In genomic region chr2:196166876-196167275, GRCh38 we compare ENCODE assay signal across 8 cellular contexts. TPM values are rescaled to one million over a fixed set of nuclear protein-coding genes. Genes with fewer than 3 reads are reported as not detected.
DNase-seq lines count a peak whose midpoint lies in the region; ATAC-seq and TF ChIP-seq lines count a peak whose summit lies in the region.

No MANE protein-coding gene starts in this region.

- POLR2A ChIA-PET in IMR-90 (lab: Charles Lee; ENCODE audit: unreplicated experiment): no interaction called here

- in situ Hi-C loops in Caki2 (cut with HindIII; ENCODE audit: low pct_unique_long_range_greater_than_20kb, low sequenced_read_pairs): no loop called here
- in situ Hi-C loops in IMR-90 (cut with MboI; ENCODE audit: low sequenced_read_pairs): loop anchor here (25.0 kb wide), 1 partner anchor 95 kb away; no protein-coding TSS in a partner anchor

- peak overlapping the region; percentile 12; the same call in 2 of the 3 replicates for H2BK15ac ChIP-seq in IMR-90 (ENCODE audit: low read depth, low read length)

- peak overlapping the region in 1 of 2 experiments; percentile 50; a peak in 2 of 4 replicates for H4K8ac ChIP-seq in IMR-90 (ENCODE audit: low read depth in 2 of 2, low read length in 2 of 2)

- H3K4me2 ChIP-seq in IMR-90 (ENCODE audit: low read depth, low read length): peak overlapping the region; percentile 92

- no peaks in the 10 kb centered on the region for H3K9me3 ChIP-seq in IMR-90 (ENCODE audit: control insufficient read depth, insufficient read depth, low read length)

- peak overlapping the region; percentile 64; the same call in 1 of the 2 replicates for H3K9ac ChIP-seq in IMR-90 (ENCODE audit: low read depth, low read length)

- BruUV-seq in IMR-90 (replicated peaks; lab: Mats Ljungman, UMichigan): no TSS peak

- no peak for TF ChIP-seq RAD21 in IMR-90 (IDR thresholded peaks at IDR 0.05; ENCODE audit: low read length)

- H3K9me3 Mint-ChIP-seq in activated naive CD4-positive, alpha-beta T cell treated with anti-CD3 and anti-CD28 coated beads, Interleukin-2, amount 50 U/mL, for 72 hours: no peaks in the 10 kb centered on the region
- no peaks in the 10 kb centered on the region for H3K9me3 Mint-ChIP-seq in mesothelial cell of epicardium

- no peak overlapping the region for H2AFZ ChIP-seq in IMR-90 (replicated peaks; ENCODE audit: low read length, poor library complexity)

- H3K4me3 Mint-ChIP-seq in mesothelial cell of epicardium: peak overlapping the region; percentile 7

- peaks cover 59 to 83% of the 10 kb centered on the region in 2 donors for H3K36me3 Mint-ChIP-seq in activated naive CD4-positive, alpha-beta T cell treated with anti-CD3 and anti-CD28 coated beads, Interleukin-2, amount 50 U/mL, for 72 hours
- H3K36me3 Mint-ChIP-seq in mesothelial cell of epicardium: peaks cover 9% of the 10 kb centered on the region

- 20% methylated on average over 1 of the region's 1 CpG; no CpG with 5 or more reads in 1 of the 2 experiments for WGBS in IMR-90 (ENCODE audit: extremely low coverage in 2 of 2, insufficient read length in 1 of 2), 2 experiments

- peak overlapping the region; percentile 31; the same call in 1 of the 2 replicates for H4K91ac ChIP-seq in IMR-90 (ENCODE audit: insufficient read depth, low read depth, low read length)

- H2AK9ac ChIP-seq in IMR-90 (replicated peaks; ENCODE audit: low read depth, low read length, poor library complexity): no peak overlapping the region

- H3K27me3 Mint-ChIP-seq in mesothelial cell of epicardium (ENCODE audit: low read depth): no peaks in the 10 kb centered on the region

- peak overlapping the region; percentile 88 for H3K18ac ChIP-seq in IMR-90 (ENCODE audit: low read depth, low read length)

- H3K56ac ChIP-seq in IMR-90 (ENCODE audit: extremely low read depth, insufficient read depth, low read length): peak overlapping the region; percentile 14; the same call in 1 of the 2 replicates

- H2BK120ac ChIP-seq in IMR-90 (ENCODE audit: low read depth, low read length): peak overlapping the region; percentile 60; the same call in 1 of the 2 replicates

- DNase-seq in Caki2 (ENCODE audit: low read depth) (peak; percentile 45), IMR-90 (peak; percentile 87), mesothelial cell of epicardium (ENCODE audit: low spot score in 2 of 2, unreplicated experiment in 2 of 2) (no peak), HuH-7 (ENCODE audit: low spot score) (no peak), islet precursor cell (no peak)
- DNase-seq in activated naive CD4-positive, alpha-beta T cell treated with anti-CD3 and anti-CD28 coated beads, Interleukin-2, amount 50 U/mL, for 72 hours (ENCODE audit: low spot score in 2 of 2): no peak

- peak overlapping the region; percentile 11; the same call in 1 of the 2 replicates for H2BK20ac ChIP-seq in IMR-90 (ENCODE audit: low read depth, low read length)

- TF ChIP-seq CTCF in IMR-90 (conservative IDR thresholded peaks at IDR 0.05; ENCODE audit: low read depth, low read length) (no peak), mesothelial cell of epicardium (IDR thresholded peaks at IDR 0.05; ENCODE audit: unreplicated experiment) (no peak)

- TF ChIP-seq POLR2A in IMR-90 (IDR thresholded peaks at IDR 0.05; ENCODE audit: low read depth, low read length): no peak

- H3K4me1 ChIP-seq in IMR-90 (ENCODE audit: control insufficient read depth, insufficient read depth, low read length): peaks cover 7% of the 10 kb centered on the region

- dilution Hi-C loops in IMR-90 (cut with HindIII; ENCODE audit: low sequenced_read_pairs, unreplicated experiment): no loop called here

- H2AK5ac ChIP-seq in IMR-90 (ENCODE audit: low read depth, low read length): no peak overlapping the region

- H3K4me1 Mint-ChIP-seq in mesothelial cell of epicardium: peaks cover 52% of the 10 kb centered on the region

- H3K23ac ChIP-seq in IMR-90 (ENCODE audit: low read depth, low read length): peak overlapping the region; percentile 21; the same call in 1 of the 2 replicates

- H3K14ac ChIP-seq in IMR-90 (replicated peaks; ENCODE audit: low read depth, low read length): no peak overlapping the region; the same call in 1 of the 2 replicates

- CTCF ChIA-PET in IMR-90 (lab: Yijun Ruan, JAX): interaction anchor here (0.6 to 1.5 kb wide), 2 partner anchors 90 to 170 kb away, joined by 3 read pairs; no protein-coding TSS in a partner anchor

- peak overlapping the region; percentile 82 for H3K27ac ChIP-seq in IMR-90 (ENCODE audit: insufficient read depth, low read length)

- peak overlapping the region; percentile 57 to 98 for H3K27ac Mint-ChIP-seq in activated naive CD4-positive, alpha-beta T cell treated with anti-CD3 and anti-CD28 coated beads, Interleukin-2, amount 50 U/mL, for 72 hours
- peak overlapping the region; percentile 78 for H3K27ac Mint-ChIP-seq in mesothelial cell of epicardium

- peak overlapping the region; percentile 78 for H4K5ac ChIP-seq in IMR-90 (ENCODE audit: low read depth, low read length)

- H4K20me1 ChIP-seq in IMR-90 (ENCODE audit: insufficient read depth, low read length): peaks cover 24% of the 10 kb centered on the region

- peak overlapping the region; percentile 90 for H2BK5ac ChIP-seq in IMR-90 (ENCODE audit: low read depth, low read length, poor library complexity, severe bottlenecking)

- peaks cover 5 to 24% of the 10 kb centered on the region in 2 experiments; a peak in 3 of 4 replicates for H3K79me1 ChIP-seq in IMR-90 (ENCODE audit: low read depth in 1 of 2, low read length in 2 of 2)

- H3K27me3 ChIP-seq in IMR-90 (ENCODE audit: control insufficient read depth, insufficient read depth, low read length): no peaks in the 10 kb centered on the region

- peak; percentile 9 for ATAC-seq in IMR-90 (ENCODE audit: low read depth)
- peak in 1 of 2 donors; percentile 17 for ATAC-seq in activated naive CD4-positive, alpha-beta T cell treated with anti-CD3 and anti-CD28 coated beads, Interleukin-2, amount 50 U/mL, for 72 hours
- no peak for ATAC-seq in HG02840 (IDR thresholded peaks at IDR 0.05; ENCODE audit: low FRiP score, unreplicated experiment)
- no peak for ATAC-seq in GM21367 (IDR thresholded peaks at IDR 0.05; ENCODE audit: unreplicated experiment)

- H3K4me3 ChIP-seq in IMR-90 (ENCODE audit: insufficient read depth, low read depth, low read length): peak overlapping the region; percentile 15; the same call in 1 of the 2 replicates

- H3K4ac ChIP-seq in IMR-90 (ENCODE audit: low read depth, low read length): peak overlapping the region; percentile 47; the same call in 1 of the 2 replicates

- intact Hi-C loops in IMR-90 (cut with micrococcal nuclease): loop anchor here (5.0 kb wide), 1 partner anchor 125 kb away; no protein-coding TSS in a partner anchor

- H3K36me3 ChIP-seq in IMR-90 (ENCODE audit: control insufficient read depth, insufficient read depth, low read length): peaks cover 6% of the 10 kb centered on the region

- H3K9me1 ChIP-seq in IMR-90 (ENCODE audit: insufficient read depth, low read length): peaks cover 6% of the 10 kb centered on the region; the same call in 1 of the 2 replicates

TF ChIP-seq in IMR-90, 13 proteins besides CTCF, POLR2A, EP300 and RAD21:
- TF ChIP-seq FOS (IDR thresholded peaks at IDR 0.05; ENCODE audit: low read depth, low read length) (no peak), MAZ (IDR thresholded peaks at IDR 0.05; ENCODE audit: borderline replicate concordance, low read depth, low read length) (no peak), BHLHE40 (IDR thresholded peaks at IDR 0.05; ENCODE audit: low read depth, low read length) (no peak), USF2 (IDR thresholded peaks at IDR 0.05; ENCODE audit: low read depth, low read length) (no peak), ELK1 (IDR thresholded peaks at IDR 0.05; ENCODE audit: borderline replicate concordance, low read depth, low read length) (no peak), MXI1 (IDR thresholded peaks at IDR 0.05; ENCODE audit: borderline replicate concordance, low read depth, low read length) (no peak), NFE2L2 (IDR thresholded peaks at IDR 0.05; ENCODE audit: low read depth, low read length) (no peak), SMC3 (IDR thresholded peaks at IDR 0.05; ENCODE audit: low read depth, low read length) (no peak), CHD1 (IDR thresholded peaks at IDR 0.05; ENCODE audit: low read depth, low read length) (no peak), RCOR1 (IDR thresholded peaks at IDR 0.05; ENCODE audit: insufficient replicate concordance, low read length) (no peak), CEBPB (IDR thresholded peaks at IDR 0.05; ENCODE audit: low read depth, low read length) (no peak), RFX5 (IDR thresholded peaks at IDR 0.05; ENCODE audit: low read depth, low read length) (no peak), MAFK (IDR thresholded peaks at IDR 0.05; ENCODE audit: low read depth, low read length) (no peak)

RNA-seq across cellular contexts. Expression of gene STK17B, which starts 4.5 kb away (rescaled TPM):
- total RNA-seq in Caki2 (2014; rRNA removed; shearing (Covaris generic); ENCODE audit: low replicate concordance): 12.2 and 17.1 TPM in 2 replicates
- 48.9 and 50.3 TPM in 2 replicates for total RNA-seq in IMR-90 (2012; rRNA removed)
- polyA plus RNA-seq in IMR-90 (2012; rRNA removed): 5.7 and 7.5 TPM in 2 replicates
- polyA plus RNA-seq in IMR-90 (2012; cell fraction: cytosol; rRNA removed): 1.3 and 1.5 TPM in 2 replicates
- 1.6 and 9.7 TPM in 2 replicates for polyA plus RNA-seq in IMR-90 (2012; cell fraction: nucleus; rRNA removed; ENCODE audit: low replicate concordance)
- total RNA-seq in activated naive CD4-positive, alpha-beta T cell treated with anti-CD3 and anti-CD28 coated beads, Interleukin-2, amount 50 U/mL, for 72 hours: 100 to 1,000 TPM; 164 to 240 TPM
- 35.2 to 36.5 TPM (median 35.6 TPM) in 3 replicates for total RNA-seq in mesothelial cell of epicardium

Comparison
In these comparisons a context has a peak if more than half of its experiments do, and no peak if none do; other contexts are left out.
1. DNase-seq: peak in Caki2 (single experiment) and IMR-90 (single experiment); none in activated naive CD4-positive, alpha-beta T cell treated with anti-CD3 and anti-CD28 coated beads, Interleukin-2, amount 50 U/mL, for 72 hours (0 of 2), mesothelial cell of epicardium (0 of 2), HuH-7 (single experiment) and islet precursor cell (single experiment).